ENCODE assay signal across 12 cellular contexts in genomic region chr4:7328913-7329638, GRCh38.
DNase-seq lines count a peak whose midpoint lies in the region; ATAC-seq and TF ChIP-seq lines count a peak whose summit lies in the region.
"Had no signal": no experiment of that assay in that cellular context is flagged by ENCODE, and none has a peak within 500 bp of the region (broad histone marks: within the 10 kb centered on the region; RNA-seq: fewer than 3 reads in every experiment).

No MANE protein-coding gene starts in this region.

- ATAC-seq in esophagus mucosa (peak; percentile 30), HG03159 (IDR thresholded peaks at IDR 0.05; ENCODE audit: unreplicated experiment) (no peak), GM18907 (IDR thresholded peaks at IDR 0.05; ENCODE audit: unreplicated experiment) (no peak)
- ATAC-seq: activated naive CD8-positive, alpha-beta T cell treated with anti-CD3 and anti-CD28 coated beads, Interleukin-2, amount 50 U/mL, for 24 hours had no signal

- BruUV-seq in PC-9 (replicated peaks; lab: Mats Ljungman, UMichigan) = no TSS peak

- H3F3A ChIP-seq in PC-9 (ENCODE audit: insufficient read depth, low read depth) (no peaks in the 10 kb centered on the region), MM.1S (ENCODE audit: insufficient read depth, low read length) (no peaks in the 10 kb centered on the region)

- intact Hi-C loops in PC-9 (cut with micrococcal nuclease; ENCODE audit: unreplicated experiment) = loop anchor here (2.0 kb wide), 1 partner anchor 322 kb away; no protein-coding TSS in a partner anchor

- H3K4me1 ChIP-seq in PC-9 (replicated peaks; ENCODE audit: insufficient read depth) (peaks cover 12% of the 10 kb centered on the region), MM.1S (ENCODE audit: low read length) (no peaks in the 10 kb centered on the region)

- H3K27ac ChIP-seq in PC-9 (no peak overlapping the region), MM.1S (ENCODE audit: low read length) (no peak overlapping the region)
- H3K27ac ChIP-seq: VCaP had no signal

- no peak overlapping the region for H3K4me3 ChIP-seq in PC-9
- H3K4me3 ChIP-seq in MM.1S (ENCODE audit: low read length) = no peak overlapping the region

- H4K20me1 ChIP-seq in PC-9 (ENCODE audit: insufficient read depth) (no peaks in the 10 kb centered on the region), MM.1S (ENCODE audit: insufficient read depth, low read length) (no peaks in the 10 kb centered on the region)

- H3K4me2 ChIP-seq in PC-9 (peak overlapping the region; percentile 10), MM.1S (ENCODE audit: low read depth, low read length) (no peak overlapping the region)

- H2AFZ ChIP-seq in PC-9 (no peak overlapping the region), MM.1S (ENCODE audit: low read length) (no peak overlapping the region)

- CTCF ChIA-PET in PC-9 (lab: Charles Lee) = interaction anchor here (0.5 to 1.2 kb wide), 3 partner anchors 136 to 882 kb away, joined by 3 to 7 read pairs (median 4); partner anchors contain the start of gene SORCS2

- H3K36me3 ChIP-seq in PC-9 (ENCODE audit: low read depth) (no peaks in the 10 kb centered on the region), MM.1S (replicated peaks; ENCODE audit: insufficient read depth, low read length) (no peaks in the 10 kb centered on the region)

- TF ChIP-seq CTCF in PC-9 (conservative IDR thresholded peaks at IDR 0.05) (no peak), MM.1S (IDR thresholded peaks at IDR 0.05; ENCODE audit: low read length) (no peak)

- DNase-seq in AG08396 (ENCODE audit: low spot score) (peak; percentile 83), PC-9 (peak; percentile 81 to 85), mucosa of gallbladder (ENCODE audit: low spot score) (peak; percentile 76), NCI-H187 (lab: John Stamatoyannopoulos, UW) (no peak), MM.1S (no peak)
- DNase-seq: activated naive CD8-positive, alpha-beta T cell treated with anti-CD3 and anti-CD28 coated beads, Interleukin-2, amount 50 U/mL, for 24 hours; CD4-positive, alpha-beta memory T cell; NCI-H510A treated with DMSO at 0.1 percent for 48 hours had no signal

- no peaks in the 10 kb centered on the region for H3K27me3 ChIP-seq in PC-9 (ENCODE audit: insufficient read depth, low read depth)
- H3K27me3 ChIP-seq in MM.1S (replicated peaks; ENCODE audit: insufficient read depth, low read length) = peaks cover 93% of the 10 kb centered on the region

- H3K9me3 ChIP-seq in PC-9 (ENCODE audit: insufficient read depth, low read depth) (no peaks in the 10 kb centered on the region), MM.1S (replicated peaks; ENCODE audit: insufficient read depth, low read length) (no peaks in the 10 kb centered on the region)

- no peak overlapping the region for H3K9ac ChIP-seq in MM.1S (ENCODE audit: low read length)

- POLR2A ChIA-PET in PC-9 (lab: Charles Lee; ENCODE audit: unreplicated experiment) = interaction anchor here (0.5 to 0.9 kb wide), 4 partner anchors 9 to 123 kb away, joined by 3 to 7 read pairs (median 5); no protein-coding TSS in a partner anchor

- no peaks in the 10 kb centered on the region for H3K9me2 ChIP-seq in PC-9 (ENCODE audit: insufficient read depth)
- no peaks in the 10 kb centered on the region for H3K9me2 ChIP-seq in MM.1S (replicated peaks; ENCODE audit: insufficient read depth, low read length)

- no peaks in the 10 kb centered on the region for H3K79me2 ChIP-seq in PC-9 (ENCODE audit: low read depth)
- H3K79me2 ChIP-seq in MM.1S (ENCODE audit: low read length) = no peaks in the 10 kb centered on the region

Comparison
In these comparisons a context has a peak if more than half of its experiments do, and no peak if none do; other contexts are left out.
1. DNase-seq: peak in AG08396 (single experiment), PC-9 (2 of 2) and mucosa of gallbladder (single experiment); none in NCI-H187 (0 of 2) and MM.1S (single experiment).